In the genomic region with DNA sequence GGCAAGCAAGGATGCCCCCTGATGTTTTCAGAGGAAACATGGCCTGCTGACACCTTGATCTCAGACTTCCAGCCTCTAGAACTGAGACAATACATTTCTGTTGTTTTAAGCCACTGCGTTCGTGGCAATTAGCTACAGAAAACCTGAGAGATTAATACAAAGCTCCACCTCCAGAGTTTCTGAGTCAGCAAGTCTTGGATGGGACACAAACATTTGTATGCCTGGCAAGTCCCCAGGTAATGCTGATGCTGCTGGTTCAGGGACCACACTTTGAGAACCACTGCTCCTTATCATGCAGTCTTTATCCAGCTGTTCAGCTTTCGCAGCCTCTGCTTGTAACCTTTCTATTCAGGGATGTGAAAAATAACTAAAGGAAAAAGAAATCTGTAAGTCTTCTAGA, we compare ENCODE assay signal across 23 cellular contexts.
"Had no signal": no experiment of that assay in that cellular context is flagged by ENCODE, and none has a peak within 500 bp of the region (broad histone marks: within the 10 kb centered on the region; RNA-seq: fewer than 3 reads in every experiment).

No MANE protein-coding gene starts in this region.

- DNase-seq: activated B cell treated with CpG ODN at 0.5 μM for 24 hours; activated CD4-positive, alpha-beta T cell treated with anti-CD3 and anti-CD28 coated beads for 4 hours; activated CD4-positive, alpha-beta T cell treated with anti-CD3 and anti-CD28 coated beads, Interleukin-2, amount 50 U/mL, for 48 hours; activated CD8-positive, alpha-beta memory T cell treated with anti-CD3 and anti-CD28 coated beads, Interleukin-2, amount 50 U/mL, for 48 hours; activated naive CD4-positive, alpha-beta T cell treated with Interleukin-2 at 50 U/mL for 16 hours; activated naive CD8-positive, alpha-beta T cell treated with anti-CD3 and anti-CD28 coated beads for 36 hours; activated T-cell treated with anti-CD3 and anti-CD28 coated beads, Interleukin-2, amount 50 U/mL, for 48 hours; endodermal cell; kidney; lower lobe of right lung; naive B cell; occipital lobe; posterior cingulate gyrus; sigmoid colon; stimulated activated CD4-positive, alpha-beta T cell treated with anti-CD3 and anti-CD28 coated beads, Interleukin-15, amount 100 ng/mL, for 24 hours; stomach; T-helper 9 cell had no signal

- H3K4me3 ChIP-seq: lower lobe of right lung, sigmoid colon, smooth muscle cell, stomach, suprapubic skin, tibial nerve had no signal

- ATAC-seq: foreskin keratinocyte; left lobe of liver; lower lobe of right lung; stimulated activated memory B cell treated with anti-CD40 and anti-IgM and Interleukin-4, amounts not matched to agents 10 μg/mL and 1 μg/mL and 100 μg/mL, for 72 hours had no signal
